ENCODE assay signal across 10 cellular contexts in the genomic region with DNA sequence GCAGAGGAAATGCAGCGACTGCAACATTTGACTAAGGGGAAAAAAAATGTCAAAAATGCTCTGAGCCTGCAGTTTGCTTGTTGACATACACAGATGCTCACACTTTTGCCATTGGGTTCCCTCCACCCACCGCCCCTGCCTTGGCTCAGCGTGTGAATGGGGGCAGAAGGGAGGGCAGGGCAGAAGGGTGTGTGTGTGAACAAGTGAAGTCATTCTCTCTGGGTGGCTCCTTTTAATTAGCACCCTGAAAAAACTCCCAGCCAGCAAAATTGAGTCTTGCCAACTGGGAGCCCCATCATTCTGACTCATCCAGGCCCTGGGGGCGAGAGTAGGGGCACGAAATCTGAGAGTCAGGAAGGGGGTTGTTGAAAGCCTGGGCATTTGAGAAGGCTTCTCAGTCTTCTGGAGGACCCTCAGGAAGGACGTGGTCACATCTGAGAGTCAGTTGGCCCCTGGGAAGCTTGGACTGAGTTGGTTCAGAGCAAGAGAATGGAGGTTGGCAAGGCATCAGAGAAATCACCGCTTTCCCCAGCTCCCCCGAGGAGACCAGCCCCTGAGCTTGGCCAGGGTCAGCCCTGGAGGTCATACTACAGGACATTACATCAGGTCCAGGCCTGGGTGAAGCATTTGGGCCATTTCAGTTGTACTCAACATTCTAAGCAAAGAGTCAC. TPM values are rescaled to one million over a fixed set of nuclear protein-coding genes. Genes with fewer than 3 reads are reported as not detected.
DNase-seq lines count a peak whose midpoint lies in the region; ATAC-seq and TF ChIP-seq lines count a peak whose summit lies in the region.
"Had no signal": no experiment of that assay in that cellular context is flagged by ENCODE, and none has a peak within 500 bp of the region (broad histone marks: within the 10 kb centered on the region; RNA-seq: fewer than 3 reads in every experiment).

No MANE protein-coding gene starts in this region.

- H3K36me3 Mint-ChIP-seq in stimulated activated effector memory CD8-positive, alpha-beta T cell treated with anti-CD3 and anti-CD28 coated beads, Interleukin-12 subunit alpha, Interleukin-12 subunit beta, amount 100 ng/mL, for 72 hours: no peaks in the 10 kb centered on the region
- H3K36me3 Mint-ChIP-seq: neural progenitor cell had no signal

- peak overlapping the region; percentile 56 for H3K27ac ChIP-seq in left ventricle myocardium inferior (replicated peaks)
- H3K27ac ChIP-seq: neural progenitor cell had no signal

- H3K4me1 ChIP-seq in left ventricle myocardium inferior: peaks cover 40% of the 10 kb centered on the region

- no peaks in the 10 kb centered on the region for H3K9me3 ChIP-seq in left ventricle myocardium inferior (replicated peaks)

- no peak for TF ChIP-seq CTCF in left ventricle myocardium inferior (IDR thresholded peaks at IDR 0.05; ENCODE audit: borderline replicate concordance)

- peaks cover 44% of the 10 kb centered on the region for H3K4me1 Mint-ChIP-seq in stimulated activated effector memory CD8-positive, alpha-beta T cell treated with anti-CD3 and anti-CD28 coated beads, Interleukin-12 subunit alpha, Interleukin-12 subunit beta, amount 100 ng/mL, for 72 hours

- DNase-seq in GM04503 (ENCODE audit: low read depth): peak; percentile 83
- DNase-seq in T1000 (lab: John Stamatoyannopoulos, UW): peak; percentile 70
- DNase-seq in left ventricle myocardium inferior: no peak
- no peak for DNase-seq in stimulated activated effector memory CD8-positive, alpha-beta T cell treated with anti-CD3 and anti-CD28 coated beads, Interleukin-12 subunit alpha, Interleukin-12 subunit beta, amount 100 ng/mL, for 72 hours (ENCODE audit: low spot score in 2 of 2)
- DNase-seq: activated naive CD4-positive, alpha-beta T cell treated with Interleukin-2 at 50 U/mL for 16 hours had no signal

- H3K27ac Mint-ChIP-seq in stimulated activated effector memory CD8-positive, alpha-beta T cell treated with anti-CD3 and anti-CD28 coated beads, Interleukin-12 subunit alpha, Interleukin-12 subunit beta, amount 100 ng/mL, for 72 hours: no peak overlapping the region
- H3K27ac Mint-ChIP-seq: neural progenitor cell had no signal

- H3K9me3 Mint-ChIP-seq in stimulated activated effector memory CD8-positive, alpha-beta T cell treated with anti-CD3 and anti-CD28 coated beads, Interleukin-12 subunit alpha, Interleukin-12 subunit beta, amount 100 ng/mL, for 72 hours: no peaks in the 10 kb centered on the region
- H3K9me3 Mint-ChIP-seq: neural progenitor cell had no signal

- intact Hi-C loops in left ventricle myocardium inferior (cut with micrococcal nuclease): loop anchor here (5.0 kb wide), 1 partner anchor 499 kb away; no protein-coding TSS in a partner anchor

- ATAC-seq in stimulated activated effector memory CD8-positive, alpha-beta T cell treated with anti-CD3 and anti-CD28 coated beads, Interleukin-12 subunit alpha, Interleukin-12 subunit beta, amount 100 ng/mL, for 72 hours: peak; percentile 31
- ATAC-seq in HG03139 (IDR thresholded peaks at IDR 0.05; ENCODE audit: unreplicated experiment) (no peak), GM21717 (IDR thresholded peaks at IDR 0.05; ENCODE audit: unreplicated experiment) (no peak), HG02973 (IDR thresholded peaks at IDR 0.05; ENCODE audit: unreplicated experiment) (no peak), HG03460 (IDR thresholded peaks at IDR 0.05; ENCODE audit: unreplicated experiment) (no peak)

- H3K27me3 ChIP-seq in left ventricle myocardium inferior (ENCODE audit: low read depth): no peaks in the 10 kb centered on the region

- no peak overlapping the region for H3K4me3 Mint-ChIP-seq in stimulated activated effector memory CD8-positive, alpha-beta T cell treated with anti-CD3 and anti-CD28 coated beads, Interleukin-12 subunit alpha, Interleukin-12 subunit beta, amount 100 ng/mL, for 72 hours
- H3K4me3 Mint-ChIP-seq: neural progenitor cell had no signal

- H3K36me3 ChIP-seq in left ventricle myocardium inferior: no peaks in the 10 kb centered on the region
- H3K36me3 ChIP-seq: neural progenitor cell had no signal

- no peak overlapping the region for H3K4me3 ChIP-seq in left ventricle myocardium inferior
- H3K4me3 ChIP-seq: neural progenitor cell had no signal

RNA-seq across cellular contexts. Expression of a gene that starts 22.6 kb away (rescaled TPM):
- not detected for total RNA-seq in left ventricle myocardium inferior

RNA-seq across cellular contexts. Expression of a gene that starts 33.5 kb away (rescaled TPM):
- 63.4 TPM for total RNA-seq in left ventricle myocardium inferior

RNA-seq across cellular contexts. Expression of a gene that starts 37.3 kb away (rescaled TPM):
- not detected for total RNA-seq in left ventricle myocardium inferior

RNA-seq across cellular contexts. Expression of a gene that starts 57.5 kb away (rescaled TPM):
- total RNA-seq in left ventricle myocardium inferior: not detected

Comparison
In these comparisons a context has a peak if more than half of its experiments do, and no peak if none do; other contexts are left out.
1. DNase-seq: peak in GM04503 (single experiment) and T1000 (single experiment); none in left ventricle myocardium inferior (single experiment) and stimulated activated effector memory CD8-positive, alpha-beta T cell treated with anti-CD3 and anti-CD28 coated beads, Interleukin-12 subunit alpha, Interleukin-12 subunit beta, amount 100 ng/mL, for 72 hours (0 of 2).